In the genomic region with DNA sequence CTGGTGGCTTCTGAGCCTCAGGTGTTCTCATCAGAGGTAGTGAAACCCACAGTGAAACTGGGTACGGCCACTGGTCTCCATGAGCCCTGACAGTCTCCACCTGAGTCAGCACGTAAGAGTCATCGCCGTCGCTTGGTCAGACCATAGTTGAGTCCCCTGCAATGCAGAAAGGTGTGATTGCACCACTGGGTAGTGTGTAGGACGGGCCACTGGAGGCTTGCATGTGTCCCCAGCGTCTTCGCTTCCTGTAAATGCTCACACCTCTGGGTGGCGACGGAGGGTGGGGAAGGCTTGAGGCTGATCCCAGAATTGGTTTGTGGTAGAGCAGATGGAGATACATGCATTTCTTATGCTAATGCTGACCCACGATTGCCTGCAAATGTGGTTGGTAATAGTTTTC, we compare ENCODE assay signal across 1 cellular context.
TF ChIP-seq lines count a peak whose summit lies in the region.

No MANE protein-coding gene starts in this region.

TF ChIP-seq in GM23338, 12 proteins besides CTCF, POLR2A, EP300 and RAD21 (continued from another document):
- no peak for TF ChIP-seq ZNF462 (CRISPR knock-in tag; IDR thresholded peaks at IDR 0.05)
- no peak for TF ChIP-seq ZNF114 (CRISPR knock-in tag; IDR thresholded peaks at IDR 0.05)
- no peak for TF ChIP-seq NANOG (IDR thresholded peaks at IDR 0.05; ENCODE audit: borderline replicate concordance)
TF ChIP-seq in GM23338: peak in this region for 0.
